ENCODE assay signal across 10 cellular contexts in the genomic region with DNA sequence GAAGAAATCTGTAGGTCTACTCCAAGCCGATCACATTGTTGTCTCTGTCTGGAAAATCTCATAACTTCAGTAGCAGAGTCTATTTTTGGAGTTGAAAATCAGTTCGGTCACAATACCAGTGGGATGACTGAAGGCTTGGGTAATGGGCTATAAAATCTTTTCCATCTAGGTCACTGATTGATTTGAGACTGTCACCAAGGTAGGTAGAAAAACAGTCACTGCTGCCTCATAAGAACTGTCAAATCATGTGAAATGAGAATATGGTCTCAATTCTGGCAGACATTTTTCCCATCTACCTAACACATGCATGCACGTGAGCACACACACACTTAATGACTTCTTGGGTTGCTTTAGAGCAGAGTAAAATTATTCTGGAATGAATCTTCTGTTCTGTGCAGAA.
DNase-seq lines count a peak whose midpoint lies in the region; ATAC-seq and TF ChIP-seq lines count a peak whose summit lies in the region.
"Had no signal": no experiment of that assay in that cellular context is flagged by ENCODE, and none has a peak within 500 bp of the region (broad histone marks: within the 10 kb centered on the region; RNA-seq: fewer than 3 reads in every experiment).

No MANE protein-coding gene starts in this region.

- H3F3A ChIP-seq in neural progenitor cell (ENCODE audit: low read depth), result peaks cover 3% of the 10 kb centered on the region

- peak overlapping the region; percentile 98 for H4K91ac ChIP-seq in IMR-90 (ENCODE audit: insufficient read depth, low read depth, low read length)

- H3K9me3 Mint-ChIP-seq in neural progenitor cell, result peaks cover 35% of the 10 kb centered on the region

- peak overlapping the region; percentile 100 for H3K27ac Mint-ChIP-seq in neural progenitor cell

- H3K4me3 Mint-ChIP-seq in neural progenitor cell, result peak overlapping the region; percentile 49

- no CpG with 5 or more reads among the region's 3 CpGs for WGBS in IMR-90 (ENCODE audit: extremely low coverage in 2 of 2, insufficient read length in 1 of 2), 2 experiments
- WGBS in esophagus muscularis mucosa, result 42% methylated on average over 3 of the region's 3 CpGs

- intact Hi-C loops in IMR-90 (cut with micrococcal nuclease), result loop anchor here (1.0 to 5.0 kb wide), 7 partner anchors 85 to 1167 kb away; no protein-coding TSS in a partner anchor
- intact Hi-C loops in esophagus muscularis mucosa (cut with DNase I), result no loop called here
- intact Hi-C loops in posterior cingulate gyrus (cut with DNase I), result no loop called here

- H3K27ac ChIP-seq in IMR-90 (ENCODE audit: insufficient read depth, low read length) (peak overlapping the region; percentile 72), esophagus muscularis mucosa (replicated peaks in 1 of 4) (peak overlapping the region; percentile 64 to 76 (median 70)), neural progenitor cell (peak overlapping the region; percentile 59)

- peak overlapping the region; percentile 100 for H2BK5ac ChIP-seq in IMR-90 (ENCODE audit: low read depth, low read length, poor library complexity, severe bottlenecking)

- no peak for TF ChIP-seq RAD21 in IMR-90 (IDR thresholded peaks at IDR 0.05; ENCODE audit: low read length)

- no peaks in the 10 kb centered on the region for H3K9me1 ChIP-seq in IMR-90 (ENCODE audit: insufficient read depth, low read length)

- peak overlapping the region; percentile 97 for H3K4ac ChIP-seq in IMR-90 (ENCODE audit: low read depth, low read length)

- DNase-seq in A172 (ENCODE audit: low spot score), result peak; percentile 47
- peak; percentile 7 for DNase-seq in IMR-90
- no peak for DNase-seq in esophagus muscularis mucosa (ENCODE audit: extremely low spot score)
- DNase-seq in neural progenitor cell (ENCODE audit: low spot score), result no peak
- no peak for DNase-seq in T-helper 2 cell
- no peak for DNase-seq in posterior cingulate gyrus
- DNase-seq: stimulated activated CD8-positive, alpha-beta memory T cell treated with anti-CD3 and anti-CD28 coated beads, Interleukin-4, amount 100 ng/mL, for 48 hours had no signal

- peak overlapping the region; percentile 37 for H3K9ac ChIP-seq in IMR-90 (ENCODE audit: low read depth, low read length)
- H3K9ac ChIP-seq in neural progenitor cell, result no peak overlapping the region

- POLR2A ChIA-PET in IMR-90 (lab: Charles Lee; ENCODE audit: unreplicated experiment), result interaction anchor here (0.9 kb wide), 1 partner anchor 950 kb away, joined by 4 read pairs; no protein-coding TSS in a partner anchor

- in situ Hi-C loops in IMR-90 (cut with MboI; ENCODE audit: low sequenced_read_pairs), result no loop called here

- H3K4me1 ChIP-seq in IMR-90 (ENCODE audit: control insufficient read depth, insufficient read depth, low read length) (peaks cover 4% of the 10 kb centered on the region), esophagus muscularis mucosa (peaks cover 13 to 24% (median 21%) of the 10 kb centered on the region in 4 donors), neural progenitor cell (peaks cover 30% of the 10 kb centered on the region)

- ATAC-seq in IMR-90 (ENCODE audit: low read depth) (peak; percentile 31; the same call in 1 of the 2 replicates), GM21367 (IDR thresholded peaks at IDR 0.05; ENCODE audit: unreplicated experiment) (no peak)
- no peak for ATAC-seq in activated CD4-positive, CD25-positive, alpha-beta regulatory T cell treated with anti-CD3 and anti-CD28 coated beads, Interleukin-2, amount 50 U/mL, for 24 hours

- no TSS peak for BruUV-seq in IMR-90 (replicated peaks; lab: Mats Ljungman, UMichigan)

- TF ChIP-seq CTCF in IMR-90 (conservative IDR thresholded peaks at IDR 0.05; ENCODE audit: low read depth, low read length) (no peak), esophagus muscularis mucosa (IDR thresholded peaks at IDR 0.05) (no peak), neural progenitor cell (IDR thresholded peaks at IDR 0.05) (no peak)

- H3K36me3 ChIP-seq in IMR-90 (ENCODE audit: control insufficient read depth, insufficient read depth, low read length) (no peaks in the 10 kb centered on the region), esophagus muscularis mucosa (no peaks in the 10 kb centered on the region), neural progenitor cell (no peaks in the 10 kb centered on the region)

- H3K4me3 ChIP-seq in IMR-90 (ENCODE audit: insufficient read depth, low read depth, low read length) (no peak overlapping the region), esophagus muscularis mucosa (peak overlapping the region in 2 of 4 donors; percentile 18 to 22), neural progenitor cell (no peak overlapping the region)
- H3K4me3 ChIP-seq: MG63 had no signal

- H4K5ac ChIP-seq in IMR-90 (ENCODE audit: low read depth, low read length), result peak overlapping the region; percentile 99

- H2BK120ac ChIP-seq in IMR-90 (ENCODE audit: low read depth, low read length), result peak overlapping the region; percentile 99

- peak overlapping the region; percentile 100 for H2BK20ac ChIP-seq in IMR-90 (ENCODE audit: low read depth, low read length)

- no peak for TF ChIP-seq EP300 in esophagus muscularis mucosa (IDR thresholded peaks at IDR 0.05)

- no peaks in the 10 kb centered on the region for H3K27me3 Mint-ChIP-seq in neural progenitor cell (ENCODE audit: insufficient read depth, low read depth)

- H3K4me2 ChIP-seq in IMR-90 (ENCODE audit: low read depth, low read length) (peak overlapping the region; percentile 65), neural progenitor cell (peak overlapping the region; percentile 34)

- H3K79me1 ChIP-seq in IMR-90 (ENCODE audit: low read depth in 1 of 2, low read length in 2 of 2), result no peaks in the 10 kb centered on the region

- H2AK5ac ChIP-seq in IMR-90 (ENCODE audit: low read depth, low read length), result peak overlapping the region; percentile 53; the same call in 1 of the 2 replicates

- peak overlapping the region; percentile 73 to 94 for H4K8ac ChIP-seq in IMR-90 (ENCODE audit: low read depth in 2 of 2, low read length in 2 of 2)

- peak overlapping the region; percentile 12; the same call in 1 of the 3 replicates for H2BK15ac ChIP-seq in IMR-90 (ENCODE audit: low read depth, low read length)

- dilution Hi-C loops in IMR-90 (cut with HindIII; ENCODE audit: low sequenced_read_pairs, unreplicated experiment), result no loop called here

- CTCF ChIA-PET in IMR-90 (lab: Yijun Ruan, JAX), result no interaction called here

- peak overlapping the region; percentile 100 for H3K23ac ChIP-seq in IMR-90 (ENCODE audit: low read depth, low read length)

- peak overlapping the region; percentile 98 for H3K14ac ChIP-seq in IMR-90 (replicated peaks; ENCODE audit: low read depth, low read length)

- peak overlapping the region; percentile 96 for H3K56ac ChIP-seq in IMR-90 (ENCODE audit: extremely low read depth, insufficient read depth, low read length)

- H3K36me3 Mint-ChIP-seq in neural progenitor cell, result peaks cover 17% of the 10 kb centered on the region

- no peak overlapping the region for H2AK9ac ChIP-seq in IMR-90 (replicated peaks; ENCODE audit: low read depth, low read length, poor library complexity)

- peak overlapping the region; percentile 99 for H3K18ac ChIP-seq in IMR-90 (ENCODE audit: low read depth, low read length)

- H2AFZ ChIP-seq in IMR-90 (replicated peaks; ENCODE audit: low read length, poor library complexity) (no peak overlapping the region), neural progenitor cell (replicated peaks) (no peak overlapping the region)

- H3K27me3 ChIP-seq in IMR-90 (ENCODE audit: control insufficient read depth, insufficient read depth, low read length), result no peaks in the 10 kb centered on the region
- H3K27me3 ChIP-seq in esophagus muscularis mucosa, result no peaks in the 10 kb centered on the region
- no peaks in the 10 kb centered on the region for H3K27me3 ChIP-seq in neural progenitor cell
- H3K27me3 ChIP-seq: MG63 had no signal

- no peaks in the 10 kb centered on the region for H3K79me2 ChIP-seq in neural progenitor cell (ENCODE audit: low read depth)

- H4K20me1 ChIP-seq in IMR-90 (ENCODE audit: insufficient read depth, low read length), result no peaks in the 10 kb centered on the region
- H4K20me1 ChIP-seq in neural progenitor cell (ENCODE audit: low read depth), result no peaks in the 10 kb centered on the region

- TF ChIP-seq POLR2A in IMR-90 (IDR thresholded peaks at IDR 0.05; ENCODE audit: low read depth, low read length) (no peak), esophagus muscularis mucosa (IDR thresholded peaks at IDR 0.05; ENCODE audit: low read depth) (no peak)

- H3K9me3 ChIP-seq in IMR-90 (ENCODE audit: control insufficient read depth, insufficient read depth, low read length) (peaks cover 6% of the 10 kb centered on the region), esophagus muscularis mucosa (peaks cover 0 to 24% (median 7%) of the 10 kb centered on the region in 4 donors), neural progenitor cell (ENCODE audit: low read depth) (no peaks in the 10 kb centered on the region)

- peaks cover 33% of the 10 kb centered on the region for H3K4me1 Mint-ChIP-seq in neural progenitor cell

TF ChIP-seq in IMR-90, 13 proteins besides CTCF, POLR2A, EP300 and RAD21:
- no peak for TF ChIP-seq RFX5 (IDR thresholded peaks at IDR 0.05; ENCODE audit: low read depth, low read length)
- TF ChIP-seq BHLHE40 (IDR thresholded peaks at IDR 0.05; ENCODE audit: low read depth, low read length), result peak; percentile 40; the same call in 1 of the 2 replicates
- TF ChIP-seq FOS (IDR thresholded peaks at IDR 0.05; ENCODE audit: low read depth, low read length), result no peak
- no peak for TF ChIP-seq MAZ (IDR thresholded peaks at IDR 0.05; ENCODE audit: borderline replicate concordance, low read depth, low read length)

Comparison
In these comparisons a context has a peak if more than half of its experiments do, and no peak if none do; other contexts are left out.
1. DNase-seq: peak in A172 (single experiment) and IMR-90 (single experiment); none in esophagus muscularis mucosa (single experiment), neural progenitor cell (single experiment), T-helper 2 cell (0 of 5) and posterior cingulate gyrus (0 of 10).
2. Peak in every context shown above with its lines, with median percentiles within 50 percentile points of each other: H3K27ac ChIP-seq.